Comparison of ENCODE assay signal across 27 cellular contexts in genomic region chr18:35504996-35505395, GRCh38.
"Had no signal": no experiment of that assay in that cellular context is flagged by ENCODE, and none has a peak within 500 bp of the region (broad histone marks: within the 10 kb centered on the region; RNA-seq: fewer than 3 reads in every experiment).

No MANE protein-coding gene starts in this region.

- H3K4me3 ChIP-seq: neural progenitor cell, ovary, psoas muscle, right lobe of liver, sigmoid colon, stomach, thoracic aorta, thyroid gland, tibial nerve, upper lobe of right lung, uterus had no signal

- H3K9me3 Mint-ChIP-seq: natural killer cell; nephron; stimulated activated effector memory CD8-positive, alpha-beta T cell treated with anti-CD3 and anti-CD28 coated beads, Interleukin-12 subunit alpha, Interleukin-12 subunit beta, amount 100 ng/mL, for 72 hours; stimulated activated naive CD8-positive, alpha-beta T cell treated with anti-CD3 and anti-CD28 coated beads, Interleukin-15, Interleukin-2, amounts not matched to agents 100 ng/mL and 50 ng/mL, for 24 hours; type B pancreatic cell had no signal

- H3K27me3 Mint-ChIP-seq: stimulated activated naive B cell treated with anti-CD40 and anti-IgM and Interleukin-4, amounts not matched to agents 10 μg/mL and 1 μg/mL and 100 μg/mL, for 72 hours; stimulated activated naive CD8-positive, alpha-beta T cell treated with anti-CD3 and anti-CD28 coated beads, Interleukin-15, Interleukin-2, amounts not matched to agents 100 ng/mL and 50 ng/mL, for 24 hours had no signal

- H3K79me2 ChIP-seq: parathyroid adenoma had no signal

- H3K27ac ChIP-seq: neural progenitor cell, ovary, parathyroid adenoma, psoas muscle, right lobe of liver, sigmoid colon, stomach, thoracic aorta, thyroid gland, tibial nerve, upper lobe of right lung, uterus had no signal

- H3K4me1 Mint-ChIP-seq: natural killer cell; stimulated activated effector memory CD8-positive, alpha-beta T cell treated with anti-CD3 and anti-CD28 coated beads, Interleukin-12 subunit alpha, Interleukin-12 subunit beta, amount 100 ng/mL, for 72 hours had no signal

- H2AFZ ChIP-seq: neural progenitor cell, parathyroid adenoma had no signal

- H3K27ac Mint-ChIP-seq: natural killer cell; nephron; neural progenitor cell; stimulated activated effector memory CD8-positive, alpha-beta T cell treated with anti-CD3 and anti-CD28 coated beads, Interleukin-12 subunit alpha, Interleukin-12 subunit beta, amount 100 ng/mL, for 72 hours; stimulated activated naive B cell treated with anti-CD40 and anti-IgM and Interleukin-4, amounts not matched to agents 10 μg/mL and 1 μg/mL and 100 μg/mL, for 72 hours; stimulated activated naive CD8-positive, alpha-beta T cell treated with anti-CD3 and anti-CD28 coated beads, Interleukin-15, Interleukin-2, amounts not matched to agents 100 ng/mL and 50 ng/mL, for 24 hours; type B pancreatic cell had no signal

- H3K4me1 ChIP-seq: parathyroid adenoma, psoas muscle, sigmoid colon, thyroid gland, tibial nerve, uterus had no signal

- H3K36me3 ChIP-seq: neural progenitor cell, ovary, right lobe of liver, sigmoid colon, stomach, thoracic aorta, thyroid gland, tibial nerve, upper lobe of right lung, uterus had no signal

- DNase-seq: natural killer cell; occipital lobe; ovary; posterior cingulate gyrus; psoas muscle; right cardiac atrium; right lobe of liver; sigmoid colon; small intestine; stimulated activated CD4-positive, alpha-beta T cell treated with anti-CD3 and anti-CD28 coated beads, Interleukin-15, amount 100 ng/mL, for 24 hours; stimulated activated CD4-positive, alpha-beta T cell treated with anti-CD3 and anti-CD28 coated beads, Interleukin-2, amount 100 ng/mL, for 24 hours; stimulated activated CD4-positive, alpha-beta T cell treated with anti-CD3 and anti-CD28 coated beads, Interleukin-2, amount 100 ng/mL, for 48 hours; stimulated activated CD4-positive, alpha-beta T cell treated with anti-CD3 and anti-CD28 coated beads, Interleukin-4, amount 100 ng/mL, for 24 hours; stimulated activated naive B cell treated with anti-CD40 and anti-IgM and Interleukin-4, amounts not matched to agents 10 μg/mL and 1 μg/mL and 100 μg/mL, for 72 hours; stimulated activated naive CD4-positive, alpha-beta T cell treated with Interleukin-2 at 50 U/mL for 16 hours; stomach; thyroid gland; upper lobe of right lung; uterus had no signal

- ATAC-seq: natural killer cell; psoas muscle; right cardiac atrium; stimulated activated effector memory CD8-positive, alpha-beta T cell treated with anti-CD3 and anti-CD28 coated beads, Interleukin-12 subunit alpha, Interleukin-12 subunit beta, amount 100 ng/mL, for 72 hours; stimulated activated naive B cell treated with anti-CD40 and anti-IgM and Interleukin-4, amounts not matched to agents 10 μg/mL and 1 μg/mL and 100 μg/mL, for 72 hours; upper lobe of right lung had no signal

- H3K27me3 ChIP-seq: neural progenitor cell, ovary, right lobe of liver, sigmoid colon, stomach, thyroid gland, tibial nerve, upper lobe of right lung, uterus had no signal

- H3K4me3 Mint-ChIP-seq: natural killer cell; nephron; neural progenitor cell; stimulated activated effector memory CD8-positive, alpha-beta T cell treated with anti-CD3 and anti-CD28 coated beads, Interleukin-12 subunit alpha, Interleukin-12 subunit beta, amount 100 ng/mL, for 72 hours; stimulated activated naive B cell treated with anti-CD40 and anti-IgM and Interleukin-4, amounts not matched to agents 10 μg/mL and 1 μg/mL and 100 μg/mL, for 72 hours; stimulated activated naive CD8-positive, alpha-beta T cell treated with anti-CD3 and anti-CD28 coated beads, Interleukin-15, Interleukin-2, amounts not matched to agents 100 ng/mL and 50 ng/mL, for 24 hours; type B pancreatic cell had no signal

- H3K4me2 ChIP-seq: neural progenitor cell had no signal

- H3K36me3 Mint-ChIP-seq: natural killer cell; neural progenitor cell; stimulated activated effector memory CD8-positive, alpha-beta T cell treated with anti-CD3 and anti-CD28 coated beads, Interleukin-12 subunit alpha, Interleukin-12 subunit beta, amount 100 ng/mL, for 72 hours; stimulated activated naive B cell treated with anti-CD40 and anti-IgM and Interleukin-4, amounts not matched to agents 10 μg/mL and 1 μg/mL and 100 μg/mL, for 72 hours; type B pancreatic cell had no signal

- H3K9ac ChIP-seq: neural progenitor cell, parathyroid adenoma had no signal

- H3K9me3 ChIP-seq: ovary, psoas muscle, right lobe of liver, sigmoid colon, stomach, thoracic aorta, thyroid gland, tibial nerve, upper lobe of right lung, uterus had no signal
